ENCODE assay signal across 8 cellular contexts in genomic region chr1:204506969-204507316, GRCh38. TPM values are rescaled to one million over a fixed set of nuclear protein-coding genes. Genes with fewer than 3 reads are reported as not detected.
DNase-seq lines count a peak whose midpoint lies in the region; ATAC-seq and TF ChIP-seq lines count a peak whose summit lies in the region.

No MANE protein-coding gene starts in this region.

- H3K27me3 ChIP-seq in CD8-positive, alpha-beta T cell (ENCODE audit: insufficient read depth, low read length), result no peaks in the 10 kb centered on the region
- H3K27me3 ChIP-seq in endocrine pancreas (ENCODE audit: control insufficient read depth, insufficient read depth, low read length), result no peaks in the 10 kb centered on the region

- H3K27me3 Mint-ChIP-seq in CD8-positive, alpha-beta T cell (ENCODE audit: low read depth), result no peaks in the 10 kb centered on the region

- DNase-seq in CD8-positive, alpha-beta T cell, result peak; percentile 73 to 91 (median 84)
- peak; percentile 99 for DNase-seq in HT-29 (ENCODE audit: low spot score)
- peak; percentile 66 for DNase-seq in NK-92 treated with Interleukin-12 subunit alpha and Interleukin-12 subunit beta, amount 100 ng/mL, for 24 hours (lab: John Stamatoyannopoulos, UW)
- peak; percentile 80 to 85 for DNase-seq in activated CD8-positive, alpha-beta memory T cell treated with anti-CD3 and anti-CD28 coated beads for 4 hours (ENCODE audit: low read depth in 2 of 2)
- peak; percentile 92 for DNase-seq in midbrain (lab: John Stamatoyannopoulos, UW)
- peak; percentile 69 to 85 for DNase-seq in stimulated activated CD8-positive, alpha-beta memory T cell treated with anti-CD3 and anti-CD28 coated beads, Interleukin-15, amount 100 ng/mL, for 4 hours (ENCODE audit: low read depth in 2 of 2)

- H3K4me1 ChIP-seq in CD8-positive, alpha-beta T cell (ENCODE audit: insufficient read depth, low read length), result peaks cover 14% of the 10 kb centered on the region
- peaks cover 10% of the 10 kb centered on the region for H3K4me1 ChIP-seq in endocrine pancreas (ENCODE audit: control insufficient read depth, insufficient read depth, low read length)

- H3K4me3 ChIP-seq in CD8-positive, alpha-beta T cell (ENCODE audit: low read depth, low read length), result peak overlapping the region; percentile 39
- H3K4me3 ChIP-seq in endocrine pancreas (ENCODE audit: control insufficient read depth, insufficient read depth, low read length), result peak overlapping the region; percentile 92

- H3K4me1 Mint-ChIP-seq in CD8-positive, alpha-beta T cell (ENCODE audit: low read depth), result peaks cover 33% of the 10 kb centered on the region

- peak overlapping the region; percentile 97 for H3K27ac Mint-ChIP-seq in CD8-positive, alpha-beta T cell

- intact Hi-C loops in CD8-positive, alpha-beta T cell (cut with DNase I, micrococcal nuclease), result loop anchor here (1.0 to 5.0 kb wide), 8 partner anchors 9 to 300 kb away; partner anchors contain the start of genes MDM4 (in 2 of the 2) and PIK3C2B (in 1 of the 2)

- CTCF ChIA-PET in CD8-positive, alpha-beta T cell (lab: Charles Lee), result interaction anchor here (1.0 to 36.4 kb wide), 14 partner anchors 9 to 300 kb away, joined by 3 to 1205 read pairs (median 4); partner anchors contain the start of genes MDM4 and PIK3C2B

- no peak for TF ChIP-seq CTCF in CD8-positive, alpha-beta T cell (IDR thresholded peaks at IDR 0.05)

- peak; percentile 73 for ATAC-seq in CD8-positive, alpha-beta T cell
- ATAC-seq in GM21367 (IDR thresholded peaks at IDR 0.05; ENCODE audit: unreplicated experiment), result peak; percentile 53

- POLR2A ChIA-PET in CD8-positive, alpha-beta T cell (lab: Charles Lee), result interaction anchor here (0.6 to 3.5 kb wide), 19 partner anchors 9 to 881 kb away, joined by 3 to 87 read pairs (median 3); partner anchors contain the start of genes ATP2B4, MDM4 and PIK3C2B

- no peaks in the 10 kb centered on the region for H3K9me3 Mint-ChIP-seq in CD8-positive, alpha-beta T cell

- peak overlapping the region; percentile 84 for H3K27ac ChIP-seq in CD8-positive, alpha-beta T cell (ENCODE audit: low read depth, low read length)

- H3K36me3 Mint-ChIP-seq in CD8-positive, alpha-beta T cell, result peaks cover 11% of the 10 kb centered on the region

- H3K36me3 ChIP-seq in CD8-positive, alpha-beta T cell (ENCODE audit: insufficient read depth, low read length), result no peaks in the 10 kb centered on the region
- no peaks in the 10 kb centered on the region for H3K36me3 ChIP-seq in endocrine pancreas (ENCODE audit: control insufficient read depth, insufficient read depth, low read length)

- no peaks in the 10 kb centered on the region for H3K9me3 ChIP-seq in CD8-positive, alpha-beta T cell (ENCODE audit: low read length)
- no peaks in the 10 kb centered on the region for H3K9me3 ChIP-seq in endocrine pancreas (ENCODE audit: control insufficient read depth, low read length)

- peak overlapping the region; percentile 86 for H3K4me3 Mint-ChIP-seq in CD8-positive, alpha-beta T cell

- H3K9ac ChIP-seq in endocrine pancreas (ENCODE audit: control insufficient read depth, insufficient read depth, low read length), result peak overlapping the region; percentile 80

RNA-seq across cellular contexts. Expression of gene MDM4, which starts 9.3 kb away (rescaled TPM):
- total RNA-seq in CD8-positive, alpha-beta T cell, result 100 to 1,000 TPM; 209 to 218 TPM
- 18.5 and 19.4 TPM in 2 replicates for total RNA-seq in HT-29 (2014; rRNA removed; shearing (Covaris generic))

RNA-seq across cellular contexts. Expression of gene PIK3C2B, which starts 12.3 kb away (rescaled TPM):
- total RNA-seq in CD8-positive, alpha-beta T cell, result 10 to 100 TPM; 32.2 to 32.6 TPM
- 55.3 and 55.4 TPM in 2 replicates for total RNA-seq in HT-29 (2014; rRNA removed; shearing (Covaris generic))

Comparison
In these comparisons a context has a peak if more than half of its experiments do, and no peak if none do; other contexts are left out.
1. Peak in every context shown above with its lines: DNase-seq, ATAC-seq, H3K4me3 ChIP-seq and H3K27ac ChIP-seq.
2. RNA of gene MDM4, which starts 9.3 kb away (total RNA-seq): 209 to 218 TPM in CD8-positive, alpha-beta T cell; 18.5 to 19.4 TPM in HT-29; every median in the first group is over 10 times any median in the second.